8 cellular contexts compared by ENCODE assay signal in the genomic region with DNA sequence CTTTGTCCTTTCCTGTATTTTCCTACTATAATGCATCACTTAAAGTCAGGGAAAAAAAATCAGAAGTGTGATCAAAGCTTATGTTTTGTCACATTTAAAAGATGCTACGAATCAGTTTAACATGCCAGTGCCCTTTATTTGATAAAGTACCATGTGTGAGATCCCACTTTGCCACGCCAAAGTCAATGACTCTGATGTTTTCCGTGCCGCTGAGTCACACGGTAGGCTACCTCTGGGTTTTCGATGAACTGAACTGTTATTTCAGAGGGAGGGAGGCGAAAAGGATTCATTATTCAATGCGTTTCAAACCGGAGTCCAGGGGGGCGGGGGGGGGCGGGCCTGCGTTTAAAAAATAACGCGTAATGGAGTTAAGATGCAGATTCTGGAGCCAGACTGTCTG.
A peak's percentile ranks its signal among the peaks of the same experiment; 100 is the strongest.
DNase-seq lines count a peak whose midpoint lies in the region; ATAC-seq and TF ChIP-seq lines count a peak whose summit lies in the region.

No MANE protein-coding gene starts in this region.

- no peak overlapping the region for H4K91ac ChIP-seq in mesenchymal stem cell (ENCODE audit: low read length)

- H4K8ac ChIP-seq in mesenchymal stem cell (ENCODE audit: low read length), result no peak overlapping the region

- H3K9ac ChIP-seq in mesenchymal stem cell (ENCODE audit: low read length), result peak overlapping the region; percentile 91

- in situ Hi-C loops in astrocyte of the cerebellum (cut with HindIII; ENCODE audit: low sequenced_read_pairs), result no loop called here

- peak; percentile 35 for DNase-seq in stimulated activated CD4-positive, alpha-beta T cell treated with anti-CD3 and anti-CD28 coated beads, Interleukin-15, amount 100 ng/mL, for 24 hours
- DNase-seq in stimulated activated CD4-positive, alpha-beta T cell treated with anti-CD3 and anti-CD28 coated beads, Interleukin-1b, Interleukin-23, amount 100 ng/mL, for 48 hours, result no peak
- DNase-seq in astrocyte of the cerebellum (ENCODE audit: low read depth) (no peak), mesenchymal stem cell (peak; percentile 3)

- H3K18ac ChIP-seq in mesenchymal stem cell (ENCODE audit: low read depth in 1 of 2, low read length in 2 of 2), result no peak overlapping the region

- H3K27ac ChIP-seq in mesenchymal stem cell (ENCODE audit: low read length, poor library complexity, severe bottlenecking), result peak overlapping the region; percentile 41

- H3K4me1 ChIP-seq in mesenchymal stem cell (ENCODE audit: control insufficient read depth, insufficient read depth, low read depth, low read length), result peaks cover 10% of the 10 kb centered on the region

- H3K4me3 ChIP-seq in astrocyte of the cerebellum (ENCODE audit: low read depth, low read length) (peak overlapping the region; percentile 47), mesenchymal stem cell (ENCODE audit: insufficient read depth in 1 of 2, low read depth in 1 of 2, low read length in 2 of 2) (peak overlapping the region in 1 of 2 experiments; percentile 82)

- no peak overlapping the region for H2BK5ac ChIP-seq in mesenchymal stem cell (ENCODE audit: low read depth, low read length, poor library complexity, severe bottlenecking)

- ATAC-seq in HG02588 (IDR thresholded peaks at IDR 0.05; ENCODE audit: unreplicated experiment) (no peak), GM18873 (IDR thresholded peaks at IDR 0.05; ENCODE audit: low FRiP score, unreplicated experiment) (no peak), HG03045 (IDR thresholded peaks at IDR 0.05; ENCODE audit: unreplicated experiment) (no peak), HG02973 (IDR thresholded peaks at IDR 0.05; ENCODE audit: unreplicated experiment) (no peak)

- H2AFZ ChIP-seq in mesenchymal stem cell (ENCODE audit: low read depth, low read length), result no peak overlapping the region

- H2BK120ac ChIP-seq in mesenchymal stem cell (ENCODE audit: low read depth, low read length), result no peak overlapping the region

- H2AK5ac ChIP-seq in mesenchymal stem cell (ENCODE audit: low read length, severe bottlenecking), result no peak overlapping the region

- H2BK15ac ChIP-seq in mesenchymal stem cell (ENCODE audit: low read depth, poor library complexity, severe bottlenecking), result peak overlapping the region; percentile 5

- no peak overlapping the region for H3K4ac ChIP-seq in mesenchymal stem cell (ENCODE audit: low read depth in 1 of 2, low read length in 2 of 2)

- no peaks in the 10 kb centered on the region for H3K27me3 ChIP-seq in mesenchymal stem cell (ENCODE audit: control insufficient read depth in 1 of 2, insufficient read depth in 1 of 2, low read length in 2 of 2)

- no peaks in the 10 kb centered on the region for H3K36me3 ChIP-seq in mesenchymal stem cell (ENCODE audit: control insufficient read depth in 1 of 2, insufficient read depth in 2 of 2, low read depth in 1 of 2, low read length in 2 of 2)

- TF ChIP-seq CTCF in astrocyte of the cerebellum (IDR thresholded peaks at IDR 0.05; ENCODE audit: low read depth, low read length, missing control alignments), result no peak

- H3K79me1 ChIP-seq in mesenchymal stem cell (replicated peaks; ENCODE audit: low read length, poor library complexity, severe bottlenecking), result no peaks in the 10 kb centered on the region

- no peak overlapping the region for H3K23ac ChIP-seq in mesenchymal stem cell (ENCODE audit: low read length in 2 of 2)

- H3K4me2 ChIP-seq in mesenchymal stem cell (ENCODE audit: low read length, poor library complexity, severe bottlenecking), result peak overlapping the region; percentile 71

- H2BK12ac ChIP-seq in mesenchymal stem cell (ENCODE audit: low read length in 2 of 2), result no peak overlapping the region

- no peaks in the 10 kb centered on the region for H3K9me3 ChIP-seq in mesenchymal stem cell (ENCODE audit: control insufficient read depth, low read length)

- H3K14ac ChIP-seq in mesenchymal stem cell (ENCODE audit: low read length in 2 of 2), result no peak overlapping the region

- WGBS in mesenchymal stem cell, result 14% methylated on average over 13 of the region's 14 CpGs

Comparison
In these comparisons a context has a peak if more than half of its experiments do, and no peak if none do; other contexts are left out.
1. DNase-seq: peak in stimulated activated CD4-positive, alpha-beta T cell treated with anti-CD3 and anti-CD28 coated beads, Interleukin-15, amount 100 ng/mL, for 24 hours (single experiment) and mesenchymal stem cell (single experiment); none in stimulated activated CD4-positive, alpha-beta T cell treated with anti-CD3 and anti-CD28 coated beads, Interleukin-1b, Interleukin-23, amount 100 ng/mL, for 48 hours (single experiment) and astrocyte of the cerebellum (single experiment).